26 cellular contexts compared by ENCODE assay signal in genomic region chr7:106375499-106375898, GRCh38.
"Had no signal": no experiment of that assay in that cellular context is flagged by ENCODE, and none has a peak within 500 bp of the region (broad histone marks: within the 10 kb centered on the region; RNA-seq: fewer than 3 reads in every experiment).

No MANE protein-coding gene starts in this region.

- H3K27me3 Mint-ChIP-seq: dendritic cell treated with granulocyte-macrophage colony-stimulating factor and Interleukin-4, amounts not matched to agents 40 ng/mL and 50 ng/mL, for 4 days; stimulated activated memory B cell treated with anti-CD40 and anti-IgM and Interleukin-4, amounts not matched to agents 10 μg/mL and 1 μg/mL and 100 μg/mL, for 72 hours had no signal

- H3K27ac ChIP-seq: colonic mucosa, epithelial cell of prostate, foreskin keratinocyte, gastroesophageal sphincter, neural progenitor cell, prostate gland, sigmoid colon, thoracic aorta, tibial nerve, upper lobe of left lung had no signal

- FAIRE-seq: urothelium cell line had no signal

- H3K4me3 ChIP-seq: colonic mucosa, gastroesophageal sphincter, neural progenitor cell, prostate gland, sigmoid colon, thoracic aorta, tibial nerve, upper lobe of left lung had no signal

- H3K36me3 Mint-ChIP-seq: immature natural killer cell; mesothelial cell of epicardium; naive thymus-derived CD4-positive, alpha-beta T cell; neural progenitor cell; stimulated activated memory B cell treated with anti-CD40 and anti-IgM and Interleukin-4, amounts not matched to agents 10 μg/mL and 1 μg/mL and 100 μg/mL, for 72 hours had no signal

- ATAC-seq: esophagus mucosa; foreskin keratinocyte; gastroesophageal sphincter; naive thymus-derived CD4-positive, alpha-beta T cell; stimulated activated memory B cell treated with anti-CD40 and anti-IgM and Interleukin-4, amounts not matched to agents 10 μg/mL and 1 μg/mL and 100 μg/mL, for 72 hours had no signal

- H3K27me3 ChIP-seq: colonic mucosa, gastroesophageal sphincter, neural progenitor cell, sigmoid colon, tibial nerve, upper lobe of left lung had no signal

- H3K4me1 ChIP-seq: colonic mucosa, foreskin keratinocyte, prostate gland, sigmoid colon, tibial nerve, upper lobe of left lung had no signal

- H3K4me3 Mint-ChIP-seq: dendritic cell treated with granulocyte-macrophage colony-stimulating factor and Interleukin-4, amounts not matched to agents 40 ng/mL and 50 ng/mL, for 4 days; endodermal cell; immature natural killer cell; mesothelial cell of epicardium; naive thymus-derived CD4-positive, alpha-beta T cell; nephron; neural progenitor cell; stimulated activated memory B cell treated with anti-CD40 and anti-IgM and Interleukin-4, amounts not matched to agents 10 μg/mL and 1 μg/mL and 100 μg/mL, for 72 hours; stimulated activated naive CD8-positive, alpha-beta T cell treated with anti-CD3 and anti-CD28 coated beads, Interleukin-15, Interleukin-2, amounts not matched to agents 100 ng/mL and 50 ng/mL, for 24 hours had no signal

- H3K4me1 Mint-ChIP-seq: immature natural killer cell, mesothelial cell of epicardium had no signal

- H3K27ac Mint-ChIP-seq: dendritic cell treated with granulocyte-macrophage colony-stimulating factor and Interleukin-4, amounts not matched to agents 40 ng/mL and 50 ng/mL, for 4 days; endodermal cell; immature natural killer cell; mesothelial cell of epicardium; naive thymus-derived CD4-positive, alpha-beta T cell; nephron; neural progenitor cell; stimulated activated memory B cell treated with anti-CD40 and anti-IgM and Interleukin-4, amounts not matched to agents 10 μg/mL and 1 μg/mL and 100 μg/mL, for 72 hours; stimulated activated naive CD8-positive, alpha-beta T cell treated with anti-CD3 and anti-CD28 coated beads, Interleukin-15, Interleukin-2, amounts not matched to agents 100 ng/mL and 50 ng/mL, for 24 hours had no signal

- H3K9me3 ChIP-seq: colonic mucosa, gastroesophageal sphincter, prostate gland, sigmoid colon, thoracic aorta, tibial nerve, upper lobe of left lung had no signal

- H3K36me3 ChIP-seq: colonic mucosa, gastroesophageal sphincter, neural progenitor cell, prostate gland, sigmoid colon, thoracic aorta, tibial nerve, upper lobe of left lung had no signal

- H3K4me2 ChIP-seq: neural progenitor cell had no signal

- H3K9me3 Mint-ChIP-seq: dendritic cell treated with granulocyte-macrophage colony-stimulating factor and Interleukin-4, amounts not matched to agents 40 ng/mL and 50 ng/mL, for 4 days; endodermal cell; immature natural killer cell; mesothelial cell of epicardium; naive thymus-derived CD4-positive, alpha-beta T cell; nephron; neural progenitor cell; stimulated activated memory B cell treated with anti-CD40 and anti-IgM and Interleukin-4, amounts not matched to agents 10 μg/mL and 1 μg/mL and 100 μg/mL, for 72 hours; stimulated activated naive CD8-positive, alpha-beta T cell treated with anti-CD3 and anti-CD28 coated beads, Interleukin-15, Interleukin-2, amounts not matched to agents 100 ng/mL and 50 ng/mL, for 24 hours had no signal

- DNase-seq: colonic mucosa; effector CD8-positive, alpha-beta T cell; endodermal cell; foreskin keratinocyte; hypothalamus; immature natural killer cell; islet precursor cell; kidney glomerular epithelial cell; naive thymus-derived CD4-positive, alpha-beta T cell; nucleus accumbens; sigmoid colon; stimulated activated CD4-positive, alpha-beta T cell treated with anti-CD3 and anti-CD28 coated beads, Interleukin-4, amount 100 ng/mL, for 4 hours; upper lobe of left lung had no signal
